In genomic region chr9:129776938-129777768, GRCh38 we compare ENCODE assay signal across 8 cellular contexts. TPM values are rescaled to one million over a fixed set of nuclear protein-coding genes. Genes with fewer than 3 reads are reported as not detected.
A peak's percentile ranks its signal among the peaks of the same experiment; 100 is the strongest.
DNase-seq lines count a peak whose midpoint lies in the region; ATAC-seq and TF ChIP-seq lines count a peak whose summit lies in the region.

No MANE protein-coding gene starts in this region.

- H3K4me1 ChIP-seq in BLaER1 treated with 17β-estradiol and CSF1 and Interleukin-3, amounts not matched to agents 10 nM and 100 nM = peaks cover 45 to 96% (median 85%) of the 10 kb centered on the region in 10 experiments
- no peaks in the 10 kb centered on the region for H3K4me1 ChIP-seq in right lobe of liver

- intact Hi-C loops in right lobe of liver (cut with DNase I) = loop anchor here (5.0 to 10.0 kb wide), 2 partner anchors 35 to 642 kb away; no protein-coding TSS in a partner anchor

- H3K4me2 ChIP-seq in BLaER1 treated with 17β-estradiol and CSF1 and Interleukin-3, amounts not matched to agents 10 nM and 100 nM = peak overlapping the region; percentile 85 to 97 (median 94)

- H3K9ac ChIP-seq in BLaER1 treated with 17β-estradiol and CSF1 and Interleukin-3, amounts not matched to agents 10 nM and 100 nM = peak overlapping the region; percentile 39 to 90 (median 85); a peak in 21 of 22 replicates

- no peaks in the 10 kb centered on the region for H4K20me1 ChIP-seq in BLaER1 treated with 17β-estradiol and CSF1 and Interleukin-3, amounts not matched to agents 10 nM and 100 nM

- DNase-seq in KG1 (lab: John Stamatoyannopoulos, UW) (peak; percentile 99), WERI-Rb-1 (peak; percentile 96), coronary artery (ENCODE audit: low spot score) (peak; percentile 97), right lobe of liver (peak; percentile 67 to 83 (median 79)), cerebellar nuclear complex (lab: John Stamatoyannopoulos, UW) (no peak)
- DNase-seq in stimulated activated CD4-positive, alpha-beta T cell treated with anti-CD3 and anti-CD28 coated beads, Interleukin-4, amount 100 ng/mL, for 1 hour = peak; percentile 14

- H3K4me3 ChIP-seq in BLaER1 treated with 17β-estradiol and CSF1 and Interleukin-3, amounts not matched to agents 10 nM and 100 nM = peak overlapping the region in 9 of 10 experiments; percentile 11 to 65 (median 53); a peak in 15 of 20 replicates
- peak overlapping the region; percentile 17 for H3K4me3 ChIP-seq in WERI-Rb-1 (ENCODE audit: low read depth, low read length)
- peak overlapping the region; percentile 45 for H3K4me3 ChIP-seq in coronary artery
- no peak overlapping the region for H3K4me3 ChIP-seq in right lobe of liver

- ATAC-seq in right lobe of liver (peak; percentile 69 to 85 (median 77)), HG03039 (IDR thresholded peaks at IDR 0.05; ENCODE audit: unreplicated experiment) (no peak)

- H3K27me3 ChIP-seq in BLaER1 treated with 17β-estradiol and CSF1 and Interleukin-3, amounts not matched to agents 10 nM and 100 nM = peaks cover 0 to 7% (median 0%) of the 10 kb centered on the region in 11 experiments; a peak in 5 of 22 replicates
- H3K27me3 ChIP-seq in WERI-Rb-1 (ENCODE audit: insufficient read depth, low read depth, severe bottlenecking) (no peaks in the 10 kb centered on the region), right lobe of liver (no peaks in the 10 kb centered on the region)

- WGBS in right lobe of liver (ENCODE audit: insufficient coverage, low coverage, low lambda C conversion rate, missing lambda C conversion rate) = 22% methylated on average over 4 of the region's 16 CpGs

- no peaks in the 10 kb centered on the region for H3K36me3 ChIP-seq in BLaER1 treated with 17β-estradiol and CSF1 and Interleukin-3, amounts not matched to agents 10 nM and 100 nM
- H3K36me3 ChIP-seq in WERI-Rb-1 = no peaks in the 10 kb centered on the region
- H3K36me3 ChIP-seq in right lobe of liver = no peaks in the 10 kb centered on the region

- TF ChIP-seq CTCF in WERI-Rb-1 (IDR thresholded peaks at IDR 0.05; ENCODE audit: low read depth, low read length) (no peak), coronary artery (IDR thresholded peaks at IDR 0.05) (no peak), right lobe of liver (IDR thresholded peaks at IDR 0.05) (no peak)

- TF ChIP-seq POLR2A in right lobe of liver (IDR thresholded peaks at IDR 0.05) = no peak

- peak overlapping the region; percentile 25 to 99 (median 98); a peak in 21 of 22 replicates for H3K27ac ChIP-seq in BLaER1 treated with 17β-estradiol and CSF1 and Interleukin-3, amounts not matched to agents 10 nM and 100 nM
- peak overlapping the region; percentile 68 for H3K27ac ChIP-seq in WERI-Rb-1
- peak overlapping the region; percentile 62 to 80 for H3K27ac ChIP-seq in coronary artery
- H3K27ac ChIP-seq in right lobe of liver = peak overlapping the region in 1 of 3 donors; percentile 33

- no peaks in the 10 kb centered on the region for H3K9me3 ChIP-seq in BLaER1 treated with 17β-estradiol and CSF1 and Interleukin-3, amounts not matched to agents 10 nM and 100 nM (replicated peaks in 1 of 11)
- H3K9me3 ChIP-seq in WERI-Rb-1 (ENCODE audit: severe bottlenecking) = no peaks in the 10 kb centered on the region
- H3K9me3 ChIP-seq in right lobe of liver = no peaks in the 10 kb centered on the region

RNA-seq across cellular contexts. Expression of gene PTGES, which starts 24.3 kb away (rescaled TPM):
- under 1 TPM in 2 of 6 experiments, not detected in 4; 0.15 to 0.24 TPM for total RNA-seq in right lobe of liver

RNA-seq across cellular contexts. Expression of gene TOR1B, which starts 25.8 kb away (rescaled TPM):
- total RNA-seq in right lobe of liver = 10 to 100 TPM; 16.1 to 30.7 (median 18.9) TPM

RNA-seq across cellular contexts. Expression of gene TOR1A, which starts 46.8 kb away (rescaled TPM):
- 10 to 100 TPM; 18.4 to 41.3 (median 23.0) TPM for total RNA-seq in right lobe of liver

RNA-seq across cellular contexts. Expression of gene C9orf78, which starts 57.9 kb away (rescaled TPM):
- total RNA-seq in right lobe of liver = 10 to 100 TPM; 25.2 to 39.8 (median 33.5) TPM

RNA-seq across cellular contexts. Expression of gene USP20, which starts 58.1 kb away (rescaled TPM):
- total RNA-seq in right lobe of liver = 10 to 100 TPM in 4 of 6 experiments, 1 to 10 TPM in 2; 7.5 to 14.0 (median 10.8) TPM

Comparison
In these comparisons a context has a peak if more than half of its experiments do, and no peak if none do; other contexts are left out.
1. H3K4me3 ChIP-seq: peak in BLaER1 treated with 17β-estradiol and CSF1 and Interleukin-3, amounts not matched to agents 10 nM and 100 nM (9 of 10), WERI-Rb-1 (single experiment) and coronary artery (single experiment); none in right lobe of liver (0 of 3).
2. DNase-seq: peak in KG1 (single experiment), WERI-Rb-1 (single experiment), coronary artery (single experiment), right lobe of liver (3 of 3) and stimulated activated CD4-positive, alpha-beta T cell treated with anti-CD3 and anti-CD28 coated beads, Interleukin-4, amount 100 ng/mL, for 1 hour (single experiment); none in cerebellar nuclear complex (0 of 2).